ENCODE assay signal across 8 cellular contexts in the genomic region with DNA sequence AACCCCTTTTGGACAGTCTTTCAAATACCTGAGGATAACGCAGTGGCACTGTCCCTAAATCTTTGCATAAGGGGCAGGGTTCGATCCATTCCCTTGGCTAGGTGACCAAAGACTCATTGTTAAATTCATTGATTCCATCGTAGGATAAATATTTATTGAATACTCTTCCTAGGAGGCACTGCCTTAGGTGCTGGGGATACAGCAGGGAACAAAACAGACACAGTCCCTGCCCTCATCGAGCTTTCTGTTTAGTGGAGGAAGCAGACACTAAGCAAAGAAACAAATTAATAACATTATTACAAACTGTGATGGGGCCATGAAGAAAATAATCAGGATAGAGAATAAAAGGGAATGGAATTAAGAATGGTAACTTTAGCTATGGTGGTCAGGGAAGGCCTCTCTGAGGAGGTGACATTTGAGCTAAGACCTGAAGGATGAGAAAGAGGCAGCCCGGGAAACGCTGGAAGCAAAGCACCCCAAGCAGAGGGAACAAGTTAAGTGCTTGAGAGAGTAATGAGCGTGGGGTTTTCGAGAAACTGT. TPM values are rescaled to one million over a fixed set of nuclear protein-coding genes. Genes with fewer than 3 reads are reported as not detected.
DNase-seq lines count a peak whose midpoint lies in the region; ATAC-seq, FAIRE-seq and TF ChIP-seq lines count a peak whose summit lies in the region.

No MANE protein-coding gene starts in this region.

- H3K4me3 Mint-ChIP-seq in T-helper 2 cell treated with Interferon-gamma antibody and Interleukin-4, amounts not matched to agents 5 μg/mL and 100 μg/mL, for 36 hours = peak overlapping the region; percentile 85
- peak overlapping the region; percentile 97 for H3K4me3 Mint-ChIP-seq in activated naive CD8-positive, alpha-beta T cell treated with anti-CD3 and anti-CD28 coated beads, Interleukin-2, amount 50 U/mL, for 24 hours

- peaks cover 19% of the 10 kb centered on the region for H3K4me1 Mint-ChIP-seq in T-helper 2 cell treated with Interferon-gamma antibody and Interleukin-4, amounts not matched to agents 5 μg/mL and 100 μg/mL, for 36 hours (ENCODE audit: low read depth)
- peaks cover 28% of the 10 kb centered on the region for H3K4me1 Mint-ChIP-seq in activated naive CD8-positive, alpha-beta T cell treated with anti-CD3 and anti-CD28 coated beads, Interleukin-2, amount 50 U/mL, for 24 hours

- peaks cover 7 to 14% of the 10 kb centered on the region in 2 donors for H3K4me1 ChIP-seq in kidney (ENCODE audit: control insufficient read depth in 1 of 2, insufficient read depth in 1 of 2, low read depth in 1 of 2, low read length in 2 of 2)

- peak overlapping the region; percentile 85 to 97 for H3K27ac ChIP-seq in kidney (ENCODE audit: low read depth in 2 of 2, low read length in 2 of 2)
- H3K27ac ChIP-seq in substantia nigra (ENCODE audit: low read depth, low read length, poor library complexity, severe bottlenecking) = peak overlapping the region; percentile 93

- peaks cover 11 to 18% of the 10 kb centered on the region in 2 donors for H3K36me3 ChIP-seq in kidney (ENCODE audit: control insufficient read depth in 1 of 2, insufficient read depth in 2 of 2, low read length in 2 of 2)

- H3K9me3 Mint-ChIP-seq in T-helper 2 cell treated with Interferon-gamma antibody and Interleukin-4, amounts not matched to agents 5 μg/mL and 100 μg/mL, for 36 hours = no peaks in the 10 kb centered on the region
- no peaks in the 10 kb centered on the region for H3K9me3 Mint-ChIP-seq in activated naive CD8-positive, alpha-beta T cell treated with anti-CD3 and anti-CD28 coated beads, Interleukin-2, amount 50 U/mL, for 24 hours

- H3K9me3 ChIP-seq in kidney (ENCODE audit: control insufficient read depth in 1 of 2, low read length in 2 of 2) = no peaks in the 10 kb centered on the region

- intact Hi-C loops in kidney (cut with DNase I) = no loop called here

- no peak for DNase-seq in T-helper 2 cell treated with Interferon-gamma antibody and Interleukin-4, amounts not matched to agents 5 μg/mL and 100 μg/mL, for 36 hours (ENCODE audit: low spot score)
- DNase-seq in T-helper 2 cell = no peak
- no peak for DNase-seq in activated naive CD8-positive, alpha-beta T cell treated with anti-CD3 and anti-CD28 coated beads, Interleukin-2, amount 50 U/mL, for 24 hours
- no peak for DNase-seq in kidney
- no peak for DNase-seq in substantia nigra (lab: John Stamatoyannopoulos, UW)
- no peak for DNase-seq in anterior cingulate cortex (lab: John Stamatoyannopoulos, UW)
- DNase-seq in activated CD4-positive, CD25-positive, alpha-beta regulatory T cell treated with anti-CD3 and anti-CD28 coated beads, Interleukin-2, amount 50 U/mL, for 72 hours = no peak
- no peak for DNase-seq in pons (ENCODE audit: low spot score)

- no peaks in the 10 kb centered on the region for H3K27me3 Mint-ChIP-seq in T-helper 2 cell treated with Interferon-gamma antibody and Interleukin-4, amounts not matched to agents 5 μg/mL and 100 μg/mL, for 36 hours (ENCODE audit: low read depth)
- H3K27me3 Mint-ChIP-seq in activated naive CD8-positive, alpha-beta T cell treated with anti-CD3 and anti-CD28 coated beads, Interleukin-2, amount 50 U/mL, for 24 hours = no peaks in the 10 kb centered on the region

- peaks cover 40% of the 10 kb centered on the region for H3K36me3 Mint-ChIP-seq in T-helper 2 cell treated with Interferon-gamma antibody and Interleukin-4, amounts not matched to agents 5 μg/mL and 100 μg/mL, for 36 hours (ENCODE audit: low read depth)
- peaks cover 30% of the 10 kb centered on the region for H3K36me3 Mint-ChIP-seq in activated naive CD8-positive, alpha-beta T cell treated with anti-CD3 and anti-CD28 coated beads, Interleukin-2, amount 50 U/mL, for 24 hours (ENCODE audit: low read depth)

- H3K27ac Mint-ChIP-seq in T-helper 2 cell treated with Interferon-gamma antibody and Interleukin-4, amounts not matched to agents 5 μg/mL and 100 μg/mL, for 36 hours = peak overlapping the region; percentile 89
- peak overlapping the region; percentile 95 for H3K27ac Mint-ChIP-seq in activated naive CD8-positive, alpha-beta T cell treated with anti-CD3 and anti-CD28 coated beads, Interleukin-2, amount 50 U/mL, for 24 hours

- no peak for TF ChIP-seq CTCF in kidney (IDR thresholded peaks at IDR 0.05; ENCODE audit: borderline replicate concordance, extremely low read depth, insufficient read depth)

- ATAC-seq in activated naive CD8-positive, alpha-beta T cell treated with anti-CD3 and anti-CD28 coated beads, Interleukin-2, amount 50 U/mL, for 24 hours = no peak

- H3K9ac ChIP-seq in kidney (ENCODE audit: low read length in 2 of 2) = peak overlapping the region; percentile 13 to 78

- peak overlapping the region; percentile 71 to 92 for H3K4me3 ChIP-seq in kidney (ENCODE audit: low read length in 2 of 2)

- FAIRE-seq in kidney (lab: Jason Lieb, UNC) = no peak

RNA-seq across cellular contexts. Expression of gene B3GAT3, which starts 0.7 kb away (rescaled TPM):
- 50.6 TPM for total RNA-seq in kidney
- polyA plus RNA-seq in kidney (ENCODE audit: insufficient read depth, low read depth, low replicate concordance) = 66.2 TPM

RNA-seq across cellular contexts. Expression of gene ROM1, which starts 8.0 kb away (rescaled TPM):
- 7.9 TPM for total RNA-seq in kidney
- polyA plus RNA-seq in kidney (ENCODE audit: insufficient read depth, low read depth, low replicate concordance) = 11.1 TPM

RNA-seq across cellular contexts. Expression of gene EML3, which starts 8.5 kb away (rescaled TPM):
- 83.3 TPM for total RNA-seq in kidney
- 35.0 TPM for polyA plus RNA-seq in kidney (ENCODE audit: insufficient read depth, low read depth, low replicate concordance)

RNA-seq across cellular contexts. Expression of gene MTA2, which starts 19.4 kb away (rescaled TPM):
- 71.8 TPM for total RNA-seq in kidney
- polyA plus RNA-seq in kidney (ENCODE audit: insufficient read depth, low read depth, low replicate concordance) = 34.4 TPM

RNA-seq across cellular contexts. Expression of gene GANAB, which starts 25.3 kb away (rescaled TPM):
- total RNA-seq in kidney = 309 TPM
- polyA plus RNA-seq in kidney (ENCODE audit: insufficient read depth, low read depth, low replicate concordance) = 110 TPM
